ENCODE assay signal across 30 cellular contexts in the genomic region with DNA sequence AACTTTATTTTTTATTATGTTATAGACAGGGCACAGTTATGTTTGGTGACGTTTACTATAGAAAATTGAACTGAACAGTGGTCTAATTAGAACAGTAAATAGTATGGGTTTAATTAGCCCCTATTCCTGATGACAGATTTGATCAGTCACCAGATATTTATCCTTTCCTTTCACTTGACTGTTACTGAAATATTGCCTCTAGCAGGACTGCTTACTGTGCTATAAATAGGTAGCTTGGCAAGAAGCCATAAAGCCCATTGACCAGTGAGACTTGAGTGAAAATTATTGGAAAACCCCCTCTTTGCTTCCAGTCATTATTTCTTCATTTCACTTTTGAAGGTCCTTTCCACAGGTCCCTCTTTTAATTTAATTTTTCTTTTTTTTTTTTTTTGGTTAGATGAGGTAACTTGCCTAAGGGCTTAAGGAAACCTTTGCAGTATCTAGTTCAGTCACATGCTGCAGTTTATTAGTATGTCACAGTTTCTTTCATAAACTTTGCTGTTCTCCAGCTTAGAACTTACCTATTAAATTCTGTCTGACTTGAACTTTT.
DNase-seq lines count a peak whose midpoint lies in the region; ATAC-seq and TF ChIP-seq lines count a peak whose summit lies in the region.
"Had no signal": no experiment of that assay in that cellular context is flagged by ENCODE, and none has a peak within 500 bp of the region (broad histone marks: within the 10 kb centered on the region; RNA-seq: fewer than 3 reads in every experiment).

No MANE protein-coding gene starts in this region.

- intact Hi-C loops in MCF 10A (cut with micrococcal nuclease) (no loop called here), breast epithelium (cut with DNase I; ENCODE audit: low total_unique reads) (no loop called here), left colon (cut with DNase I, micrococcal nuclease) (no loop called here)

- CTCF ChIA-PET in MCF 10A (lab: Yijun Ruan, JAX): interaction anchor here (1.0 kb wide), 1 partner anchor 161 kb away, joined by 3 read pairs; no protein-coding TSS in a partner anchor

- no peaks in the 10 kb centered on the region for H3K27me3 ChIP-seq in breast epithelium
- H3K27me3 ChIP-seq: adrenal gland, left lung, Peyer's patch, sigmoid colon, stomach had no signal

- no peak overlapping the region for H3K4me3 Mint-ChIP-seq in MCF 10A (ENCODE audit: unreplicated experiment)
- no peak overlapping the region for H3K4me3 Mint-ChIP-seq in natural killer cell treated with Interleukin-12 subunit alpha and Interleukin-12 subunit beta and Interleukin-15 and Interleukin-18, amount 100 ng/mL, for 72 hours
- H3K4me3 Mint-ChIP-seq: activated CD4-positive, alpha-beta memory T cell treated with anti-CD3 and anti-CD28 coated beads, Interleukin-2, amount 10 ng/mL, durations not matched to agents 7 days and 5 days; activated naive CD4-positive, alpha-beta T cell treated with anti-CD3 and anti-CD28 coated beads for 36 hours; activated T-helper 1 cell treated with anti-CD3 and anti-CD28 coated beads, Interleukin-12 subunit alpha, Interleukin-12 subunit beta, Interleukin-2, Interleukin-4 antibody, amounts not matched to agents 30 ng/mL and 10 ng/mL and 1 ng/mL, durations not matched to agents 14 hours and 24 hours and 36 hours; B cell; CD4-positive, alpha-beta memory T cell; HFFc6; naive thymus-derived CD4-positive, alpha-beta T cell had no signal

- H3K9ac ChIP-seq in SK-N-MC (ENCODE audit: insufficient read length): peak overlapping the region; percentile 23

- H3K36me3 Mint-ChIP-seq in MCF 10A (ENCODE audit: insufficient read depth, unreplicated experiment): no peaks in the 10 kb centered on the region
- H3K36me3 Mint-ChIP-seq in natural killer cell treated with Interleukin-12 subunit alpha and Interleukin-12 subunit beta and Interleukin-15 and Interleukin-18, amount 100 ng/mL, for 72 hours: no peaks in the 10 kb centered on the region
- H3K36me3 Mint-ChIP-seq: CD4-positive, alpha-beta memory T cell; naive thymus-derived CD4-positive, alpha-beta T cell had no signal

- H3K4me3 ChIP-seq in breast epithelium (no peak overlapping the region), SK-N-MC (peak overlapping the region; percentile 46), fibroblast of pulmonary artery (replicated peaks; ENCODE audit: low read depth, low read length) (no peak overlapping the region)
- H3K4me3 ChIP-seq: adrenal gland, left lung, Peyer's patch, prostate gland, sigmoid colon, stomach had no signal

- H3K27me3 Mint-ChIP-seq in MCF 10A (ENCODE audit: insufficient read depth, unreplicated experiment): no peaks in the 10 kb centered on the region
- H3K27me3 Mint-ChIP-seq in natural killer cell treated with Interleukin-12 subunit alpha and Interleukin-12 subunit beta and Interleukin-15 and Interleukin-18, amount 100 ng/mL, for 72 hours: peaks cover 4 to 11% of the 10 kb centered on the region in 2 donors
- H3K27me3 Mint-ChIP-seq: activated CD4-positive, alpha-beta memory T cell treated with anti-CD3 and anti-CD28 coated beads, Interleukin-2, amount 10 ng/mL, durations not matched to agents 7 days and 5 days; B cell had no signal

- H3K9me3 ChIP-seq in breast epithelium (no peaks in the 10 kb centered on the region), SK-N-MC (ENCODE audit: low read depth, low read length) (no peaks in the 10 kb centered on the region)
- H3K9me3 ChIP-seq: adrenal gland, left lung, Peyer's patch, prostate gland, sigmoid colon, stomach had no signal

- TF ChIP-seq POLR2A in breast epithelium (IDR thresholded peaks at IDR 0.05): no peak

- H3K9me3 Mint-ChIP-seq in MCF 10A (ENCODE audit: unreplicated experiment): no peaks in the 10 kb centered on the region
- peaks cover 8% of the 10 kb centered on the region for H3K9me3 Mint-ChIP-seq in natural killer cell treated with Interleukin-12 subunit alpha and Interleukin-12 subunit beta and Interleukin-15 and Interleukin-18, amount 100 ng/mL, for 72 hours
- H3K9me3 Mint-ChIP-seq: activated CD4-positive, alpha-beta memory T cell treated with anti-CD3 and anti-CD28 coated beads, Interleukin-2, amount 10 ng/mL, durations not matched to agents 7 days and 5 days; activated naive CD4-positive, alpha-beta T cell treated with anti-CD3 and anti-CD28 coated beads for 36 hours; activated T-helper 1 cell treated with anti-CD3 and anti-CD28 coated beads, Interleukin-12 subunit alpha, Interleukin-12 subunit beta, Interleukin-2, Interleukin-4 antibody, amounts not matched to agents 30 ng/mL and 10 ng/mL and 1 ng/mL, durations not matched to agents 14 hours and 24 hours and 36 hours had no signal

- H3K27ac Mint-ChIP-seq in MCF 10A (ENCODE audit: low read depth, unreplicated experiment): no peak overlapping the region
- H3K27ac Mint-ChIP-seq in natural killer cell treated with Interleukin-12 subunit alpha and Interleukin-12 subunit beta and Interleukin-15 and Interleukin-18, amount 100 ng/mL, for 72 hours: no peak overlapping the region
- H3K27ac Mint-ChIP-seq: activated CD4-positive, alpha-beta memory T cell treated with anti-CD3 and anti-CD28 coated beads, Interleukin-2, amount 10 ng/mL, durations not matched to agents 7 days and 5 days; activated naive CD4-positive, alpha-beta T cell treated with anti-CD3 and anti-CD28 coated beads for 36 hours; activated T-helper 1 cell treated with anti-CD3 and anti-CD28 coated beads, Interleukin-12 subunit alpha, Interleukin-12 subunit beta, Interleukin-2, Interleukin-4 antibody, amounts not matched to agents 30 ng/mL and 10 ng/mL and 1 ng/mL, durations not matched to agents 14 hours and 24 hours and 36 hours; B cell; CD4-positive, alpha-beta memory T cell; HFFc6; naive thymus-derived CD4-positive, alpha-beta T cell had no signal

- H3K4me1 ChIP-seq in breast epithelium: no peaks in the 10 kb centered on the region
- H3K4me1 ChIP-seq: adrenal gland, left lung, Peyer's patch, prostate gland had no signal

- no peaks in the 10 kb centered on the region for H3K4me1 Mint-ChIP-seq in MCF 10A (ENCODE audit: insufficient read depth, unreplicated experiment)
- no peaks in the 10 kb centered on the region for H3K4me1 Mint-ChIP-seq in natural killer cell treated with Interleukin-12 subunit alpha and Interleukin-12 subunit beta and Interleukin-15 and Interleukin-18, amount 100 ng/mL, for 72 hours (ENCODE audit: low read depth in 2 of 2)
- H3K4me1 Mint-ChIP-seq: activated CD4-positive, alpha-beta memory T cell treated with anti-CD3 and anti-CD28 coated beads, Interleukin-2, amount 10 ng/mL, durations not matched to agents 7 days and 5 days; B cell; CD4-positive, alpha-beta memory T cell; naive thymus-derived CD4-positive, alpha-beta T cell had no signal

- ATAC-seq in omental fat pad (ENCODE audit: low FRiP score) (no peak), left colon (no peak), GM21360 (IDR thresholded peaks at IDR 0.05; ENCODE audit: unreplicated experiment) (no peak)
- ATAC-seq in natural killer cell treated with Interleukin-12 subunit alpha and Interleukin-12 subunit beta and Interleukin-15 and Interleukin-18, amount 100 ng/mL, for 72 hours: no peak
- ATAC-seq: left lung; naive thymus-derived CD4-positive, alpha-beta T cell had no signal

- DNase-seq in MCF 10A (ENCODE audit: unreplicated experiment) (peak; percentile 22), breast epithelium (ENCODE audit: low spot score in 2 of 2) (no peak), SK-N-MC (ENCODE audit: low read depth, low spot score) (peak; percentile 35), fibroblast of pulmonary artery (ENCODE audit: low read depth) (peak; percentile 16), omental fat pad (ENCODE audit: low spot score) (no peak), left colon (no peak)
- no peak for DNase-seq in natural killer cell treated with Interleukin-12 subunit alpha and Interleukin-12 subunit beta and Interleukin-15 and Interleukin-18, amount 100 ng/mL, for 72 hours (ENCODE audit: low spot score)
- DNase-seq: activated CD4-positive, alpha-beta memory T cell treated with anti-CD3 and anti-CD28 coated beads, Interleukin-2, amount 10 ng/mL, durations not matched to agents 7 days and 5 days; activated CD8-positive, alpha-beta memory T cell treated with anti-CD3 and anti-CD28 coated beads, Interleukin-2, amount 50 U/mL, for 48 hours; activated naive CD4-positive, alpha-beta T cell treated with anti-CD3 and anti-CD28 coated beads for 36 hours; adrenal gland; CD4-positive, alpha-beta memory T cell; cerebellar nuclear complex; HFFc6; hypothalamus; IMR-90; left lung; naive thymus-derived CD4-positive, alpha-beta T cell; NCI-H1930; NCI-H524 treated with DMSO at 0.1 percent for 48 hours; Peyer's patch; SHP77 treated with DMSO at 0.1 percent for 48 hours; sigmoid colon; stimulated activated CD4-positive, alpha-beta T cell treated with anti-CD3 and anti-CD28 coated beads, Interleukin-4, amount 100 ng/mL, for 1 hour; stomach; SW 1271 had no signal

- BruUV-seq in MCF 10A (replicated peaks; lab: Mats Ljungman, UMichigan): no TSS peak

- POLR2A ChIA-PET in MCF 10A (lab: Yijun Ruan, JAX): interaction anchor here (0.6 kb wide), 2 partner anchors 123 to 279 kb away, joined by 3 read pairs; no protein-coding TSS in a partner anchor

- TF ChIP-seq CTCF in MCF 10A (IDR thresholded peaks at IDR 0.05; ENCODE audit: unreplicated experiment): no peak
- no peak for TF ChIP-seq CTCF in breast epithelium (IDR thresholded peaks at IDR 0.05)
- TF ChIP-seq CTCF in fibroblast of pulmonary artery (IDR thresholded peaks at IDR 0.05; ENCODE audit: low read length, missing control alignments): no peak
- TF ChIP-seq CTCF in omental fat pad (IDR thresholded peaks at IDR 0.05): no peak

- no peaks in the 10 kb centered on the region for H3K36me3 ChIP-seq in breast epithelium
- H3K36me3 ChIP-seq in SK-N-MC (ENCODE audit: insufficient read depth, low read length): no peaks in the 10 kb centered on the region
- H3K36me3 ChIP-seq: adrenal gland, left lung, Peyer's patch, prostate gland, sigmoid colon had no signal

- H3K27ac ChIP-seq in breast epithelium (no peak overlapping the region), SK-N-MC (peak overlapping the region; percentile 14; the same call in 1 of the 2 replicates)
- H3K27ac ChIP-seq: adrenal gland, left lung, Peyer's patch, prostate gland, stomach had no signal

Comparison
In these comparisons a context has a peak if more than half of its experiments do, and no peak if none do; other contexts are left out.
1. DNase-seq: peak in MCF 10A (single experiment), SK-N-MC (single experiment) and fibroblast of pulmonary artery (single experiment); none in breast epithelium (0 of 2), omental fat pad (single experiment), left colon (0 of 2) and natural killer cell treated with Interleukin-12 subunit alpha and Interleukin-12 subunit beta and Interleukin-15 and Interleukin-18, amount 100 ng/mL, for 72 hours (single experiment).